ENCODE assay signal across 17 cellular contexts in the genomic region with DNA sequence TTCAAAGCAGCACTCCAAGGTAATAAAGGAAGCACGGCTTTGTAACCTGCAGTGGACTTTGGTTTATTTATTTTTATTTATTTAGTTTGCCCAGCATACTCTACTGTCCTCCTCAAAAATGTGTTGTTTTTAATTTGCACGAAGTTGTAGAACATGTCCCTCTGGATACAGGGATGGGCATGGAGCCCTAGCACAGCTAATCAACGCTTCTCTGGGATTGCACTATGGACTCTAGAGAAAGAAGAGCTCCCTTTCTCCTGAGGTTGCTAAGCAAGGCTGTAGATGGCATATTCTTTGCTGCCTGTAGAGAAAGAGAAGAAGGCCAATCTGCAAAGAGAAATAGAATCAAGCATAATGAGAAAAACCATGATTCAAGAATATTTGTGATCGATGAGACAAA. TPM values are rescaled to one million over a fixed set of nuclear protein-coding genes. Genes with fewer than 3 reads are reported as not detected.
DNase-seq lines count a peak whose midpoint lies in the region; ATAC-seq and TF ChIP-seq lines count a peak whose summit lies in the region.
"Had no signal": no experiment of that assay in that cellular context is flagged by ENCODE, and none has a peak within 500 bp of the region (broad histone marks: within the 10 kb centered on the region; RNA-seq: fewer than 3 reads in every experiment).

No MANE protein-coding gene starts in this region.

- H3K9ac ChIP-seq in endocrine pancreas (ENCODE audit: control insufficient read depth, insufficient read depth, low read length), result no peak overlapping the region

- H3K27ac ChIP-seq in spleen, result no peak overlapping the region

- peak overlapping the region; percentile 31 for H3K27ac Mint-ChIP-seq in progenitor cell of endocrine pancreas
- H3K27ac Mint-ChIP-seq: CD4-positive, CD25-positive, alpha-beta regulatory T cell; GM23338 had no signal

- H3K4me3 Mint-ChIP-seq in progenitor cell of endocrine pancreas (ENCODE audit: low read depth), result no peak overlapping the region
- H3K4me3 Mint-ChIP-seq: CD4-positive, CD25-positive, alpha-beta regulatory T cell; CD8-positive, alpha-beta memory T cell; GM23338 had no signal

- DNase-seq in left lobe of liver (ENCODE audit: low spot score) (no peak), progenitor cell of endocrine pancreas (ENCODE audit: low spot score, unreplicated experiment) (no peak), GF-D8 (lab: John Stamatoyannopoulos, UW) (no peak), spleen (no peak)
- DNase-seq: ACHN; BE2C; C1 segment of cervical spinal cord; CD4-positive, CD25-positive, alpha-beta regulatory T cell; CD8-positive, alpha-beta memory T cell; COR-L47; DMS 273 treated with DMSO at 0.1 percent for 48 hours; DMS79; GDM1; HCEC 1CT had no signal

- peak; percentile 63 for ATAC-seq in left lobe of liver
- no peak for ATAC-seq in HG02970 (IDR thresholded peaks at IDR 0.05; ENCODE audit: low FRiP score, unreplicated experiment)
- ATAC-seq: GM23338 had no signal

- TF ChIP-seq POLR2A in spleen (IDR thresholded peaks at IDR 0.05), result no peak

- no peaks in the 10 kb centered on the region for H3K36me3 Mint-ChIP-seq in progenitor cell of endocrine pancreas (ENCODE audit: insufficient read depth)
- H3K36me3 Mint-ChIP-seq: CD4-positive, CD25-positive, alpha-beta regulatory T cell; CD8-positive, alpha-beta memory T cell had no signal

- H3K27me3 Mint-ChIP-seq in progenitor cell of endocrine pancreas, result no peaks in the 10 kb centered on the region

- 72 to 88% (median 83%) methylated on average over 4 of the region's 4 CpGs for WGBS in spleen, 5 donors

- no peaks in the 10 kb centered on the region for H3K4me1 ChIP-seq in endocrine pancreas (ENCODE audit: control insufficient read depth, insufficient read depth, low read length)
- peaks cover 0 to 5% (median 2%) of the 10 kb centered on the region in 6 donors for H3K4me1 ChIP-seq in spleen
- H3K4me1 ChIP-seq: BE2C had no signal

- peaks cover 2% of the 10 kb centered on the region for H3K4me1 Mint-ChIP-seq in progenitor cell of endocrine pancreas (ENCODE audit: low read depth)
- H3K4me1 Mint-ChIP-seq: GM23338 had no signal

- H3K4me3 ChIP-seq in endocrine pancreas (ENCODE audit: control insufficient read depth, insufficient read depth, low read length) (peak overlapping the region; percentile 30), spleen (no peak overlapping the region)
- H3K4me3 ChIP-seq: GM23338 had no signal

- no peaks in the 10 kb centered on the region for H3K27me3 ChIP-seq in endocrine pancreas (ENCODE audit: control insufficient read depth, insufficient read depth, low read length)
- H3K27me3 ChIP-seq in spleen (replicated peaks in 1 of 7), result no peaks in the 10 kb centered on the region
- H3K27me3 ChIP-seq: BE2C had no signal

- no peaks in the 10 kb centered on the region for H3K9me3 Mint-ChIP-seq in progenitor cell of endocrine pancreas (ENCODE audit: low read depth)
- H3K9me3 Mint-ChIP-seq: CD4-positive, CD25-positive, alpha-beta regulatory T cell; CD8-positive, alpha-beta memory T cell; GM23338 had no signal

- H3K9me3 ChIP-seq in endocrine pancreas (ENCODE audit: control insufficient read depth, low read length), result no peaks in the 10 kb centered on the region
- no peaks in the 10 kb centered on the region for H3K9me3 ChIP-seq in spleen
- H3K9me3 ChIP-seq: BE2C had no signal

- H3K36me3 ChIP-seq in endocrine pancreas (ENCODE audit: control insufficient read depth, insufficient read depth, low read length) (no peaks in the 10 kb centered on the region), spleen (no peaks in the 10 kb centered on the region)
- H3K36me3 ChIP-seq: BE2C had no signal

- TF ChIP-seq CTCF in progenitor cell of endocrine pancreas (IDR thresholded peaks at IDR 0.05; ENCODE audit: unreplicated experiment) (no peak), spleen (IDR thresholded peaks at IDR 0.05 in 8 of 11, conservative IDR thresholded peaks at IDR 0.05 in 3 of 11) (no peak)

- intact Hi-C loops in spleen (cut with DNase I; ENCODE audit: low total_unique reads), result no loop called here

RNA-seq across cellular contexts. Expression of a gene that starts 5.9 kb away (rescaled TPM):
- total RNA-seq in left lobe of liver, result 43.4 TPM
- 93.2 and 94.3 TPM in 2 replicates for total RNA-seq in progenitor cell of endocrine pancreas
- total RNA-seq in spleen, result 100 to 1,000 TPM in 6 of 7 donors, 10 to 100 TPM in 1; 97.5 to 162 (median 139) TPM
- 100 to 1,000 TPM; 117 to 185 (median 145) TPM for polyA plus RNA-seq in spleen

RNA-seq across cellular contexts. Expression of a gene that starts 41.8 kb away (rescaled TPM):
- total RNA-seq in left lobe of liver (9.9 TPM), progenitor cell of endocrine pancreas (65.5 and 65.7 TPM in 2 replicates), spleen (10 to 100 TPM; 47.3 to 62.6 (median 57.5) TPM)
- 10 to 100 TPM; 20.8 to 31.6 (median 23.3) TPM for polyA plus RNA-seq in spleen
